ENCODE assay signal across 10 cellular contexts in the genomic region with DNA sequence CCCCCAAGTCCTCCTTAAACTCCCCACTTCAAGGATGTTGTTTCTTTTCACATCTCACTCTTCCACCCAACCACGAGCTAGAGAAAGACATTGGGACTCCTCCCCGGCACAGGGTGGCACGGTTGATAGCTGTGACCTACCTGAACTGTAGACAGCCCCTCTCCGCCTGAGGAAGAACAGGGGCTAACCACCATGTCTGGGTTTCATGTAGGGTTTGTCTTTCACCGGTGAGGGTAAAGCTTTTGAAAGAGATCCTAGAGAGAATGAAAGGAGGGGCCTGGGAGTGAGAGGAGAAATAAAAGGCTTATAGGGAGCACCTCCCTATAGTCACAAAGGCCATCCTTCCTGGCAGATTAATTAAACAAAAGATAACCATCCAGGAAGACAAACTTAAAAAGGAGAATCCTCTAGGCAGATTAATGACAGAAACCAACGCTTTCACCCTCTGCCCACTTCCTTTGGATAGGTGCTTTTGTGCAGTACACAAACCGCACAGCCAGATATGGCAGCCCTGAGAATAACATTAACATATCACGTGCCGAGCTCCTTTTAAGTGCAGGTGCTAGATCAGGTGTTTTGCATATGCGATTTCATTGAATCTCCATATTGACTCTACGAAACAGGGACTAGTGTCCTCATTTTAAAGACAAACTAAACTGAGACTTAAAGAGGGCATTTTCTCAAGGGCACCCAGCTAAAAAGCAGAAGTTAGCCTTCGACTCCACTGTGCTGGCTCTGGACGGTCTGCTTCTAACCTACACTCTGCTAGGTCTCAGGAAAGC.
DNase-seq lines count a peak whose midpoint lies in the region; ATAC-seq, FAIRE-seq and TF ChIP-seq lines count a peak whose summit lies in the region.
"Had no signal": no experiment of that assay in that cellular context is flagged by ENCODE, and none has a peak within 500 bp of the region (broad histone marks: within the 10 kb centered on the region; RNA-seq: fewer than 3 reads in every experiment).

No MANE protein-coding gene starts in this region.

- H3F3A ChIP-seq in PC-3 (ENCODE audit: low read length, unreplicated experiment) = no peaks in the 10 kb centered on the region

- no peaks in the 10 kb centered on the region for H3K79me2 ChIP-seq in PC-3 (ENCODE audit: low read length)

- H3K9ac ChIP-seq in PC-3 (ENCODE audit: low read length) = peak overlapping the region; percentile 9; the same call in 1 of the 2 replicates

- no peaks in the 10 kb centered on the region for H4K20me1 ChIP-seq in PC-3 (ENCODE audit: low read length)

- no peaks in the 10 kb centered on the region for H3K9me3 ChIP-seq in CD4-positive, alpha-beta T cell (ENCODE audit: control insufficient read depth, low read length)
- no peaks in the 10 kb centered on the region for H3K9me3 ChIP-seq in PC-3 (ENCODE audit: low read length)
- H3K9me3 ChIP-seq in effector memory CD4-positive, alpha-beta T cell (ENCODE audit: control insufficient read depth, low read length) = no peaks in the 10 kb centered on the region
- no peaks in the 10 kb centered on the region for H3K9me3 ChIP-seq in right lobe of liver

- peak overlapping the region; percentile 85 for H3K27ac Mint-ChIP-seq in CD4-positive, alpha-beta T cell
- H3K27ac Mint-ChIP-seq in CD14-positive monocyte = no peak overlapping the region

- BruUV-seq in PC-3 (replicated peaks; lab: Mats Ljungman, UMichigan) = no TSS peak

- CTCF ChIA-PET in CD4-positive, alpha-beta T cell (lab: Charles Lee) = no interaction called here
- CTCF ChIA-PET in PC-3 (lab: Charles Lee) = no interaction called here

- H3K4me2 ChIP-seq in PC-3 (ENCODE audit: low read length) = peak overlapping the region; percentile 61

- no peak overlapping the region for H3K4me3 ChIP-seq in PC-3 (ENCODE audit: low read length)
- H3K4me3 ChIP-seq in effector memory CD4-positive, alpha-beta T cell (ENCODE audit: insufficient read depth, low read depth, low read length, poor library complexity, severe bottlenecking) = peak overlapping the region; percentile 28
- no peak overlapping the region for H3K4me3 ChIP-seq in right lobe of liver
- H3K4me3 ChIP-seq: cardiac muscle cell, skin epidermis had no signal

- no peak for TF ChIP-seq CTCF in CD4-positive, alpha-beta T cell (IDR thresholded peaks at IDR 0.05)
- TF ChIP-seq CTCF in PC-3 (conservative IDR thresholded peaks at IDR 0.05; ENCODE audit: low read depth, low read length) = no peak
- no peak for TF ChIP-seq CTCF in right lobe of liver (IDR thresholded peaks at IDR 0.05)
- TF ChIP-seq CTCF in CD14-positive monocyte (IDR thresholded peaks at IDR 0.05) = no peak

- no peaks in the 10 kb centered on the region for H3K27me3 Mint-ChIP-seq in CD4-positive, alpha-beta T cell
- H3K27me3 Mint-ChIP-seq in CD14-positive monocyte (ENCODE audit: low read depth in 3 of 3) = peaks cover 0 to 5% (median 0%) of the 10 kb centered on the region in 3 donors

- FAIRE-seq in GM19239 (lab: Jason Lieb, UNC) = peak; percentile 91

- POLR2A ChIA-PET in CD4-positive, alpha-beta T cell (lab: Charles Lee) = interaction anchor here (0.7 to 1.8 kb wide), 3 partner anchors 10 to 339 kb away, joined by 3 to 12 read pairs (median 3); no protein-coding TSS in a partner anchor
- POLR2A ChIA-PET in PC-3 (lab: Charles Lee; ENCODE audit: unreplicated experiment) = interaction anchor here (0.6 kb wide), 1 partner anchor 339 kb away, joined by 4 read pairs; no protein-coding TSS in a partner anchor

- H3K36me3 ChIP-seq in PC-3 (ENCODE audit: low read depth, low read length) (no peaks in the 10 kb centered on the region), right lobe of liver (no peaks in the 10 kb centered on the region)
- no peaks in the 10 kb centered on the region for H3K36me3 ChIP-seq in effector memory CD4-positive, alpha-beta T cell (ENCODE audit: control insufficient read depth, insufficient read depth, low read length)
- H3K36me3 ChIP-seq: cardiac muscle cell had no signal

- no peak for TF ChIP-seq POLR2A in right lobe of liver (IDR thresholded peaks at IDR 0.05)

- peak; percentile 88 for ATAC-seq in CD4-positive, alpha-beta T cell (ENCODE audit: poor library complexity)
- ATAC-seq in HG03196 (IDR thresholded peaks at IDR 0.05; ENCODE audit: unreplicated experiment) = peak; percentile 75
- no peak for ATAC-seq in PC-3
- ATAC-seq in right lobe of liver = no peak

- no peak overlapping the region for H2AFZ ChIP-seq in PC-3 (ENCODE audit: low read length)

- peaks cover 49% of the 10 kb centered on the region for H3K4me1 Mint-ChIP-seq in CD4-positive, alpha-beta T cell (ENCODE audit: low read depth)
- peaks cover 26% of the 10 kb centered on the region for H3K4me1 Mint-ChIP-seq in CD14-positive monocyte

- H3K27ac ChIP-seq in CD4-positive, alpha-beta T cell (ENCODE audit: low read depth, low read length) = no peak overlapping the region
- H3K27ac ChIP-seq in PC-3 (ENCODE audit: low read length) = peak overlapping the region; percentile 73
- peak overlapping the region; percentile 34 for H3K27ac ChIP-seq in effector memory CD4-positive, alpha-beta T cell (ENCODE audit: insufficient read depth, low read length, poor library complexity, severe bottlenecking)
- H3K27ac ChIP-seq in right lobe of liver = no peak overlapping the region
- H3K27ac ChIP-seq: cardiac muscle cell had no signal

- H3K27me3 ChIP-seq in CD4-positive, alpha-beta T cell (ENCODE audit: control insufficient read depth, insufficient read depth, low read length) = no peaks in the 10 kb centered on the region
- H3K27me3 ChIP-seq in PC-3 (ENCODE audit: low read length) (no peaks in the 10 kb centered on the region), right lobe of liver (no peaks in the 10 kb centered on the region)
- no peaks in the 10 kb centered on the region for H3K27me3 ChIP-seq in effector memory CD4-positive, alpha-beta T cell (replicated peaks; ENCODE audit: control insufficient read depth, insufficient read depth, low read length, poor library complexity, severe bottlenecking)

- no peaks in the 10 kb centered on the region for H3K9me2 ChIP-seq in PC-3 (replicated peaks; ENCODE audit: low read length)

- no peaks in the 10 kb centered on the region for H3K9me3 Mint-ChIP-seq in CD4-positive, alpha-beta T cell
- no peaks in the 10 kb centered on the region for H3K9me3 Mint-ChIP-seq in CD14-positive monocyte

- intact Hi-C loops in CD4-positive, alpha-beta T cell (cut with DNase I, micrococcal nuclease) = loop anchor here in 1 of 2 experiments (5.0 kb wide), 1 partner anchor 180 kb away; a partner anchor contains a TSS
- intact Hi-C loops in PC-3 (cut with micrococcal nuclease) (no loop called here), right lobe of liver (cut with DNase I) (no loop called here), CD14-positive monocyte (cut with micrococcal nuclease) (no loop called here)

- peak overlapping the region; percentile 5 for H3K4me3 Mint-ChIP-seq in CD4-positive, alpha-beta T cell
- H3K4me3 Mint-ChIP-seq in CD14-positive monocyte = peak overlapping the region in 1 of 2 donors; percentile 40

- peak in 9 of 10 experiments; percentile 12 to 42 (median 21) for DNase-seq in CD4-positive, alpha-beta T cell
- DNase-seq in GM19239 (ENCODE audit: insufficient read length, low spot score) (no peak), PC-3 (no peak), right lobe of liver (no peak), Ammon's horn (ENCODE audit: low spot score) (no peak), CD14-positive monocyte (ENCODE audit: low spot score) (no peak)
- DNase-seq in effector memory CD4-positive, alpha-beta T cell = peak; percentile 21 to 39 (median 37)

- peaks cover 48% of the 10 kb centered on the region for H3K4me1 ChIP-seq in PC-3 (ENCODE audit: insufficient read depth, low read length)
- H3K4me1 ChIP-seq in effector memory CD4-positive, alpha-beta T cell (ENCODE audit: control insufficient read depth, insufficient read depth, low read length, poor library complexity, severe bottlenecking) = peaks cover 23% of the 10 kb centered on the region
- H3K4me1 ChIP-seq in right lobe of liver = peaks cover 0 to 20% (median 7%) of the 10 kb centered on the region in 4 donors

- no peaks in the 10 kb centered on the region for H3K36me3 Mint-ChIP-seq in CD4-positive, alpha-beta T cell (ENCODE audit: low read depth)
- H3K36me3 Mint-ChIP-seq in CD14-positive monocyte = no peaks in the 10 kb centered on the region

- 84% methylated on average over 12 of the region's 13 CpGs for WGBS in right lobe of liver (ENCODE audit: insufficient coverage, low coverage, low lambda C conversion rate, missing lambda C conversion rate)

Comparison
In these comparisons a context has a peak if more than half of its experiments do, and no peak if none do; other contexts are left out.
1. ATAC-seq: peak in CD4-positive, alpha-beta T cell (single experiment) and HG03196 (single experiment); none in PC-3 (single experiment) and right lobe of liver (0 of 4).
2. DNase-seq: peak in CD4-positive, alpha-beta T cell (9 of 10) and effector memory CD4-positive, alpha-beta T cell (3 of 3); none in GM19239 (single experiment), PC-3 (single experiment), right lobe of liver (0 of 3), Ammon's horn (single experiment) and CD14-positive monocyte (single experiment).
3. H3K27ac ChIP-seq: peak in PC-3 (single experiment) and effector memory CD4-positive, alpha-beta T cell (single experiment); none in CD4-positive, alpha-beta T cell (single experiment) and right lobe of liver (0 of 3).